ENCODE assay signal across 1 cellular context in the genomic region with DNA sequence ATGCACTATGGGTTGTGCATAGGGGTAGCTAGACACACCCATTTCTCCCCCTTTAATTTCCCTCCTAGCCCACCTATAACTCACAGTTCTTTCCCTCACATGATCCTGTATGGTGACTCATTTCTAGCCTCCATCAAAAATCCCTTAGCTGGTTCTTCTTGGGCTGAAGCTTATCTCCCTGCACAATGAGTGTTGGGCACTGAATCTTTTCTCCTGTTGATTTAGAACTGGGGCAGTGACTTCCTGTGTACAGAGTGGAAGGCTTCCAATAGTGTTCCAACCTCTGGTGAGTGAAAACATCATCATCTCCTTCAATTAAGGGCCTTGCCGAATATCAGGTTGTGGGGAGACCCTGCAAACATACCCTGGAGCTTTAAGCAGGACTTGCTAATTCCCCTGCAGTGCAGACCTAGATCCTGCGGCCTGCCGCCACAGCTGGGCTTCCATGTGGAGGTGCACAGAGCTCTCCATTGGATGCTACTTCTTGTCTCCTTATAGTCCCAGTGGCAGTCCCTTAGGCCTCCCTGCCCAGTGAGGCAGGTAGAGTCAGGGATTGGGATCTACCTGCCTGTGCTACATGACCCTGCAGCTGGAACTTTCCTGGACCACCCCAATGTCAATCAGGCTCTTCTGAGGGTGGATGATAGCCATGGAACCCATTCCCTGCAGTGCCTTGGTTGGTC.
A peak's percentile ranks its signal among the peaks of the same experiment; 100 is the strongest.
TF ChIP-seq lines count a peak whose summit lies in the region.

No MANE protein-coding gene starts in this region.

TF ChIP-seq in HepG2, 621 proteins besides CTCF, POLR2A, EP300 and RAD21 (continued from another document):
- no peak for TF ChIP-seq ZHX2 (IDR thresholded peaks at IDR 0.05; ENCODE audit: low read depth)
- TF ChIP-seq ZHX2 (CRISPR knock-in tag; IDR thresholded peaks at IDR 0.05; ENCODE audit: borderline replicate concordance): no peak
- TF ChIP-seq, protein P1, sequence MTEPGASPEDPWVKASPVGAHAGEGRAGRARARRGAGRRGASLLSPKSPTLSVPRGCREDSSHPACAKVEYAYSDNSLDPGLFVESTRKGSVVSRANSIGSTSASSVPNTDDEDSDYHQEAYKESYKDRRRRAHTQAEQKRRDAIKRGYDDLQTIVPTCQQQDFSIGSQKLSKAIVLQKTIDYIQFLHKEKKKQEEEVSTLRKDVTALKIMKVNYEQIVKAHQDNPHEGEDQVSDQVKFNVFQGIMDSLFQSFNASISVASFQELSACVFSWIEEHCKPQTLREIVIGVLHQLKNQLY (CRISPR knock-in tag; IDR thresholded peaks at IDR 0.05): no peak
- no peak for TF ChIP-seq DNMT3B (CRISPR knock-in tag; conservative IDR thresholded peaks at IDR 0.05)
- TF ChIP-seq GMEB1 (CRISPR knock-in tag; IDR thresholded peaks at IDR 0.05; ENCODE audit: borderline replicate concordance): no peak
- no peak for TF ChIP-seq SMARCC2 (IDR thresholded peaks at IDR 0.05)
- TF ChIP-seq ZNF430 (CRISPR knock-in tag; IDR thresholded peaks at IDR 0.05): 0 out of 2 replicates have a peak, but pooled peaks have one; percentile 33
- no peak for TF ChIP-seq ETV5 (CRISPR knock-in tag; IDR thresholded peaks at IDR 0.05; ENCODE audit: borderline replicate concordance)
- no peak for TF ChIP-seq JARID2 (CRISPR knock-in tag; IDR thresholded peaks at IDR 0.05; ENCODE audit: insufficient replicate concordance)
- TF ChIP-seq RNF219 (CRISPR knock-in tag; IDR thresholded peaks at IDR 0.05): no peak
- no peak for TF ChIP-seq SOX6 (IDR thresholded peaks at IDR 0.05)
- TF ChIP-seq SOX6 (CRISPR knock-in tag; IDR thresholded peaks at IDR 0.05): no peak; the same call in 1 of the 2 replicates
- no peak for TF ChIP-seq ZNF672 (CRISPR knock-in tag; IDR thresholded peaks at IDR 0.05)
- no peak for TF ChIP-seq PHB2 (IDR thresholded peaks at IDR 0.05; ENCODE audit: partially characterized antibody)
- TF ChIP-seq SMAD1 (CRISPR knock-in tag; IDR thresholded peaks at IDR 0.05; ENCODE audit: borderline replicate concordance, low read depth): no peak
- no peak for TF ChIP-seq USF2 (IDR thresholded peaks at IDR 0.05; ENCODE audit: low read depth, low read length)
- no peak for TF ChIP-seq USF2 (CRISPR knock-in tag; IDR thresholded peaks at IDR 0.05; ENCODE audit: borderline replicate concordance)
- no peak for TF ChIP-seq TAF15 (IDR thresholded peaks at IDR 0.05; ENCODE audit: low read depth, low read length, poor library complexity, severe bottlenecking)
- no peak for TF ChIP-seq ZNF234 (CRISPR knock-in tag; conservative IDR thresholded peaks at IDR 0.05)
- TF ChIP-seq RARA (CRISPR knock-in tag; IDR thresholded peaks at IDR 0.05): no peak
- TF ChIP-seq FLYWCH1 (CRISPR knock-in tag; IDR thresholded peaks at IDR 0.05): no peak
- TF ChIP-seq, protein P2, sequence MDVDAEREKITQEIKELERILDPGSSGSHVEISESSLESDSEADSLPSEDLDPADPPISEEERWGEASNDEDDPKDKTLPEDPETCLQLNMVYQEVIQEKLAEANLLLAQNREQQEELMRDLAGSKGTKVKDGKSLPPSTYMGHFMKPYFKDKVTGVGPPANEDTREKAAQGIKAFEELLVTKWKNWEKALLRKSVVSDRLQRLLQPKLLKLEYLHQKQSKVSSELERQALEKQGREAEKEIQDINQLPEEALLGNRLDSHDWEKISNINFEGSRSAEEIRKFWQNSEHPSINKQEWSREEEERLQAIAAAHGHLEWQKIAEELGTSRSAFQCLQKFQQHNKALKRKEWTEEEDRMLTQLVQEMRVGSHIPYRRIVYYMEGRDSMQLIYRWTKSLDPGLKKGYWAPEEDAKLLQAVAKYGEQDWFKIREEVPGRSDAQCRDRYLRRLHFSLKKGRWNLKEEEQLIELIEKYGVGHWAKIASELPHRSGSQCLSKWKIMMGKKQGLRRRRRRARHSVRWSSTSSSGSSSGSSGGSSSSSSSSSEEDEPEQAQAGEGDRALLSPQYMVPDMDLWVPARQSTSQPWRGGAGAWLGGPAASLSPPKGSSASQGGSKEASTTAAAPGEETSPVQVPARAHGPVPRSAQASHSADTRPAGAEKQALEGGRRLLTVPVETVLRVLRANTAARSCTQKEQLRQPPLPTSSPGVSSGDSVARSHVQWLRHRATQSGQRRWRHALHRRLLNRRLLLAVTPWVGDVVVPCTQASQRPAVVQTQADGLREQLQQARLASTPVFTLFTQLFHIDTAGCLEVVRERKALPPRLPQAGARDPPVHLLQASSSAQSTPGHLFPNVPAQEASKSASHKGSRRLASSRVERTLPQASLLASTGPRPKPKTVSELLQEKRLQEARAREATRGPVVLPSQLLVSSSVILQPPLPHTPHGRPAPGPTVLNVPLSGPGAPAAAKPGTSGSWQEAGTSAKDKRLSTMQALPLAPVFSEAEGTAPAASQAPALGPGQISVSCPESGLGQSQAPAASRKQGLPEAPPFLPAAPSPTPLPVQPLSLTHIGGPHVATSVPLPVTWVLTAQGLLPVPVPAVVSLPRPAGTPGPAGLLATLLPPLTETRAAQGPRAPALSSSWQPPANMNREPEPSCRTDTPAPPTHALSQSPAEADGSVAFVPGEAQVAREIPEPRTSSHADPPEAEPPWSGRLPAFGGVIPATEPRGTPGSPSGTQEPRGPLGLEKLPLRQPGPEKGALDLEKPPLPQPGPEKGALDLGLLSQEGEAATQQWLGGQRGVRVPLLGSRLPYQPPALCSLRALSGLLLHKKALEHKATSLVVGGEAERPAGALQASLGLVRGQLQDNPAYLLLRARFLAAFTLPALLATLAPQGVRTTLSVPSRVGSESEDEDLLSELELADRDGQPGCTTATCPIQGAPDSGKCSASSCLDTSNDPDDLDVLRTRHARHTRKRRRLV (CRISPR knock-in tag; IDR thresholded peaks at IDR 0.05): 0 out of 2 replicates have a peak, but pooled peaks have one; percentile 43
- no peak for TF ChIP-seq ZUFSP (CRISPR knock-in tag; IDR thresholded peaks at IDR 0.05; ENCODE audit: borderline replicate concordance)
- no peak for TF ChIP-seq NR1H2 (CRISPR knock-in tag; IDR thresholded peaks at IDR 0.05; ENCODE audit: borderline replicate concordance, low read depth)
- TF ChIP-seq ZNF264 (CRISPR knock-in tag; IDR thresholded peaks at IDR 0.05): no peak
- no peak for TF ChIP-seq ZNF230 (CRISPR knock-in tag; IDR thresholded peaks at IDR 0.05)
- no peak for TF ChIP-seq ZNF83 (CRISPR knock-in tag; IDR thresholded peaks at IDR 0.05; ENCODE audit: borderline replicate concordance)
- TF ChIP-seq ZNF780A (CRISPR knock-in tag; IDR thresholded peaks at IDR 0.05): no peak
- TF ChIP-seq TRIM24 (CRISPR knock-in tag; IDR thresholded peaks at IDR 0.05): no peak
